In genomic region chr11:103662880-103663279, GRCh38 we compare ENCODE assay signal across 18 cellular contexts.
DNase-seq lines count a peak whose midpoint lies in the region; ATAC-seq, FAIRE-seq and TF ChIP-seq lines count a peak whose summit lies in the region.
"Had no signal": no experiment of that assay in that cellular context is flagged by ENCODE, and none has a peak within 500 bp of the region (broad histone marks: within the 10 kb centered on the region; RNA-seq: fewer than 3 reads in every experiment).

No MANE protein-coding gene starts in this region.

- H3K79me2 ChIP-seq in fibroblast of lung (ENCODE audit: control insufficient read depth, insufficient read depth, low read length): no peaks in the 10 kb centered on the region

- no peak overlapping the region for H3K4me3 ChIP-seq in fibroblast of lung (replicated peaks in 1 of 4; ENCODE audit: control extremely low read depth in 1 of 4, insufficient read depth in 1 of 4, low read depth in 3 of 4, low read length in 4 of 4)
- H3K4me3 ChIP-seq: left ventricle myocardium inferior had no signal

- ATAC-seq in HG03342 (IDR thresholded peaks at IDR 0.05; ENCODE audit: unreplicated experiment): peak; percentile 47
- no peak for ATAC-seq in GM21786 (IDR thresholded peaks at IDR 0.05; ENCODE audit: unreplicated experiment)
- ATAC-seq in HG03135 (IDR thresholded peaks at IDR 0.05; ENCODE audit: unreplicated experiment): no peak
- ATAC-seq: effector memory CD8-positive, alpha-beta T cell; sciatic nerve; stimulated activated naive CD8-positive, alpha-beta T cell treated with anti-CD3 and anti-CD28 coated beads, Interleukin-15, amount 100 ng/mL, for 72 hours had no signal

- no peak for TF ChIP-seq CTCF in fibroblast of lung (conservative IDR thresholded peaks at IDR 0.05 in 1 of 2, IDR thresholded peaks at IDR 0.05 in 1 of 2; ENCODE audit: low read depth in 1 of 2, low read length in 2 of 2)

- no peak overlapping the region for H3K4me2 ChIP-seq in fibroblast of lung (ENCODE audit: extremely low read depth, insufficient read depth, low read length)

- FAIRE-seq in frontal cortex (lab: Jason Lieb, UNC): no peak
- FAIRE-seq: RCC 7860 had no signal

- no peaks in the 10 kb centered on the region for H3K9me3 ChIP-seq in fibroblast of lung (ENCODE audit: control insufficient read depth, insufficient read depth, low read depth, low read length)
- H3K9me3 ChIP-seq: left ventricle myocardium inferior had no signal

- peak; percentile 8 for DNase-seq in CD1c-positive myeloid dendritic cell (ENCODE audit: extremely low spot score)
- peak; percentile 76 for DNase-seq in NOMO-1 treated with dmso at 0.1 percent for 144 hours (lab: John Stamatoyannopoulos, UW; ENCODE audit: unreplicated experiment)
- DNase-seq in fibroblast of lung (ENCODE audit: low read depth in 2 of 2): peak in 1 of 2 donors; percentile 17
- no peak for DNase-seq in NCI-H1694 treated with DMSO at 0.1 percent for 48 hours (lab: John Stamatoyannopoulos, UW)
- no peak for DNase-seq in frontal cortex (ENCODE audit: low spot score in 2 of 2)
- DNase-seq: activated naive CD4-positive, alpha-beta T cell; DMS79 treated with DMSO at 0.1 percent for 48 hours; effector memory CD8-positive, alpha-beta T cell; head of caudate nucleus; left ventricle myocardium inferior; stimulated activated CD4-positive, alpha-beta T cell treated with anti-CD3 and anti-CD28 coated beads, Interleukin-4, amount 100 ng/mL, for 4 hours; stimulated activated naive CD8-positive, alpha-beta T cell treated with anti-CD3 and anti-CD28 coated beads, Interleukin-15, amount 100 ng/mL, for 72 hours; T1000 had no signal

- H3K27ac ChIP-seq in fibroblast of lung (ENCODE audit: insufficient read depth, low read length): no peak overlapping the region
- H3K27ac ChIP-seq: left ventricle myocardium inferior had no signal

- H3K9ac ChIP-seq in fibroblast of lung (ENCODE audit: insufficient read depth, low read length): no peak overlapping the region

- no peaks in the 10 kb centered on the region for H4K20me1 ChIP-seq in fibroblast of lung (ENCODE audit: control insufficient read depth, extremely low read depth, insufficient read depth, low read length)

- no peaks in the 10 kb centered on the region for H3K36me3 ChIP-seq in fibroblast of lung (ENCODE audit: control insufficient read depth, insufficient read depth, low read length)
- H3K36me3 ChIP-seq: left ventricle myocardium inferior had no signal

- no peaks in the 10 kb centered on the region for H3K27me3 ChIP-seq in fibroblast of lung (ENCODE audit: control insufficient read depth, insufficient read depth, low read length)

- H3K4me1 ChIP-seq in fibroblast of lung (ENCODE audit: control insufficient read depth, extremely low read depth, insufficient read depth, low read length): no peaks in the 10 kb centered on the region
- H3K4me1 ChIP-seq: left ventricle myocardium inferior had no signal

- peak overlapping the region; percentile 33 for H2AFZ ChIP-seq in fibroblast of lung (ENCODE audit: low read length)

Comparison
In these comparisons a context has a peak if more than half of its experiments do, and no peak if none do; other contexts are left out.
1. DNase-seq: peak in CD1c-positive myeloid dendritic cell (single experiment) and NOMO-1 treated with dmso at 0.1 percent for 144 hours (single experiment); none in NCI-H1694 treated with DMSO at 0.1 percent for 48 hours (single experiment) and frontal cortex (0 of 2).